9 cellular contexts compared by ENCODE assay signal in genomic region chr2:215982465-215982875, GRCh38. TPM values are rescaled to one million over a fixed set of nuclear protein-coding genes. Genes with fewer than 3 reads are reported as not detected.
DNase-seq lines count a peak whose midpoint lies in the region; ATAC-seq, FAIRE-seq and TF ChIP-seq lines count a peak whose summit lies in the region.
"Had no signal": no experiment of that assay in that cellular context is flagged by ENCODE, and none has a peak within 500 bp of the region (broad histone marks: within the 10 kb centered on the region; RNA-seq: fewer than 3 reads in every experiment).

No MANE protein-coding gene starts in this region.

- H3K4me3 Mint-ChIP-seq in activated naive CD8-positive, alpha-beta T cell, result no peak overlapping the region
- H3K4me3 Mint-ChIP-seq in activated naive CD8-positive, alpha-beta T cell treated with anti-CD3 and anti-CD28 coated beads for 36 hours, result no peak overlapping the region
- no peak overlapping the region for H3K4me3 Mint-ChIP-seq in activated T-helper 2 cell treated with anti-CD3 and anti-CD28 coated beads, Interferon-gamma antibody, Interleukin-2, Interleukin-4, amounts not matched to agents 10 μg/mL and 5 μg/mL and 100 μg/mL, durations not matched to agents 14 hours and 24 hours and 36 hours (ENCODE audit: low read depth)

- H3K9me3 ChIP-seq in uterus, result no peaks in the 10 kb centered on the region

- intact Hi-C loops in activated T-helper 2 cell treated with anti-CD3 and anti-CD28 coated beads, Interferon-gamma antibody, Interleukin-2, Interleukin-4, amounts not matched to agents 10 μg/mL and 5 μg/mL and 100 μg/mL, durations not matched to agents 14 hours and 24 hours and 36 hours (cut with micrococcal nuclease), result loop anchor here (1.0 to 2.0 kb wide), 3 partner anchors 16 to 34 kb away; no protein-coding TSS in a partner anchor
- intact Hi-C loops in uterus (cut with DNase I; ENCODE audit: low total_unique reads), result no loop called here

- peak overlapping the region; percentile 41 for H3K27ac Mint-ChIP-seq in activated naive CD8-positive, alpha-beta T cell
- no peak overlapping the region for H3K27ac Mint-ChIP-seq in activated naive CD8-positive, alpha-beta T cell treated with anti-CD3 and anti-CD28 coated beads for 36 hours
- peak overlapping the region; percentile 56 for H3K27ac Mint-ChIP-seq in activated T-helper 2 cell treated with anti-CD3 and anti-CD28 coated beads, Interferon-gamma antibody, Interleukin-2, Interleukin-4, amounts not matched to agents 10 μg/mL and 5 μg/mL and 100 μg/mL, durations not matched to agents 14 hours and 24 hours and 36 hours

- peaks cover 11% of the 10 kb centered on the region for H3K9me3 Mint-ChIP-seq in activated naive CD8-positive, alpha-beta T cell (ENCODE audit: low read depth)
- H3K9me3 Mint-ChIP-seq in activated naive CD8-positive, alpha-beta T cell treated with anti-CD3 and anti-CD28 coated beads for 36 hours, result peaks cover 15% of the 10 kb centered on the region
- H3K9me3 Mint-ChIP-seq in activated T-helper 2 cell treated with anti-CD3 and anti-CD28 coated beads, Interferon-gamma antibody, Interleukin-2, Interleukin-4, amounts not matched to agents 10 μg/mL and 5 μg/mL and 100 μg/mL, durations not matched to agents 14 hours and 24 hours and 36 hours, result peaks cover 20% of the 10 kb centered on the region

- ATAC-seq in HG03108 (IDR thresholded peaks at IDR 0.05; ENCODE audit: unreplicated experiment), result peak; percentile 49
- ATAC-seq in HG03469 (IDR thresholded peaks at IDR 0.05; ENCODE audit: unreplicated experiment), result no peak

- H3K36me3 ChIP-seq in uterus, result peaks cover 0 to 2% of the 10 kb centered on the region in 2 donors

- H3K4me3 ChIP-seq in uterus, result no peak overlapping the region

- no peak for TF ChIP-seq CTCF in uterus (IDR thresholded peaks at IDR 0.05)

- TF ChIP-seq POLR2A in uterus (IDR thresholded peaks at IDR 0.05), result no peak

- no peak overlapping the region for H3K27ac ChIP-seq in uterus

- FAIRE-seq in frontal cortex (lab: Jason Lieb, UNC), result no peak
- FAIRE-seq: G401.6 had no signal

- H3K4me1 ChIP-seq in uterus, result no peaks in the 10 kb centered on the region

- DNase-seq in activated naive CD8-positive, alpha-beta T cell treated with anti-CD3 and anti-CD28 coated beads for 36 hours, result no peak
- DNase-seq in activated T-helper 2 cell treated with anti-CD3 and anti-CD28 coated beads, Interferon-gamma antibody, Interleukin-2, Interleukin-4, amounts not matched to agents 10 μg/mL and 5 μg/mL and 100 μg/mL, durations not matched to agents 14 hours and 24 hours and 36 hours (ENCODE audit: low spot score), result no peak
- peak; percentile 21 to 31 for DNase-seq in stimulated activated CD8-positive, alpha-beta memory T cell treated with anti-CD3 and anti-CD28 coated beads, Interleukin-15, amount 100 ng/mL, for 48 hours (ENCODE audit: low read depth in 2 of 2)
- DNase-seq in frontal cortex (ENCODE audit: low spot score in 2 of 2) (no peak), uterus (no peak)

- H3K27me3 Mint-ChIP-seq in activated naive CD8-positive, alpha-beta T cell, result no peaks in the 10 kb centered on the region
- no peaks in the 10 kb centered on the region for H3K27me3 Mint-ChIP-seq in activated naive CD8-positive, alpha-beta T cell treated with anti-CD3 and anti-CD28 coated beads for 36 hours
- no peaks in the 10 kb centered on the region for H3K27me3 Mint-ChIP-seq in activated T-helper 2 cell treated with anti-CD3 and anti-CD28 coated beads, Interferon-gamma antibody, Interleukin-2, Interleukin-4, amounts not matched to agents 10 μg/mL and 5 μg/mL and 100 μg/mL, durations not matched to agents 14 hours and 24 hours and 36 hours (ENCODE audit: low read depth)

- H3K27me3 ChIP-seq in uterus, result no peaks in the 10 kb centered on the region

- peaks cover 1% of the 10 kb centered on the region for H3K4me1 Mint-ChIP-seq in activated naive CD8-positive, alpha-beta T cell (ENCODE audit: low read depth)
- peaks cover 4% of the 10 kb centered on the region for H3K4me1 Mint-ChIP-seq in activated naive CD8-positive, alpha-beta T cell treated with anti-CD3 and anti-CD28 coated beads for 36 hours
- H3K4me1 Mint-ChIP-seq in activated T-helper 2 cell treated with anti-CD3 and anti-CD28 coated beads, Interferon-gamma antibody, Interleukin-2, Interleukin-4, amounts not matched to agents 10 μg/mL and 5 μg/mL and 100 μg/mL, durations not matched to agents 14 hours and 24 hours and 36 hours (ENCODE audit: low read depth), result peaks cover 31% of the 10 kb centered on the region

- peaks cover 24% of the 10 kb centered on the region for H3K36me3 Mint-ChIP-seq in activated naive CD8-positive, alpha-beta T cell
- H3K36me3 Mint-ChIP-seq in activated naive CD8-positive, alpha-beta T cell treated with anti-CD3 and anti-CD28 coated beads for 36 hours, result peaks cover 38% of the 10 kb centered on the region
- H3K36me3 Mint-ChIP-seq in activated T-helper 2 cell treated with anti-CD3 and anti-CD28 coated beads, Interferon-gamma antibody, Interleukin-2, Interleukin-4, amounts not matched to agents 10 μg/mL and 5 μg/mL and 100 μg/mL, durations not matched to agents 14 hours and 24 hours and 36 hours (ENCODE audit: low read depth), result peaks cover 46% of the 10 kb centered on the region

RNA-seq across cellular contexts. Expression of gene MREG, which starts 30.9 kb away (rescaled TPM):
- total RNA-seq in activated naive CD8-positive, alpha-beta T cell treated with anti-CD3 and anti-CD28 coated beads for 36 hours, result 10 to 100 TPM; 10.8 to 12.1 TPM
- 15.3 and 15.7 TPM in 2 replicates for total RNA-seq in activated T-helper 2 cell treated with anti-CD3 and anti-CD28 coated beads, Interferon-gamma antibody, Interleukin-2, Interleukin-4, amounts not matched to agents 10 μg/mL and 5 μg/mL and 100 μg/mL, durations not matched to agents 14 hours and 24 hours and 36 hours
- total RNA-seq in frontal cortex (2.4 TPM), uterus (1 to 10 TPM in 3 of 4 donors, under 1 TPM in 1; 0.59 to 8.5 (median 3.9) TPM)

Comparison
In these comparisons a context has a peak if more than half of its experiments do, and no peak if none do; other contexts are left out.
1. DNase-seq: peak in stimulated activated CD8-positive, alpha-beta memory T cell treated with anti-CD3 and anti-CD28 coated beads, Interleukin-15, amount 100 ng/mL, for 48 hours (2 of 2); none in activated naive CD8-positive, alpha-beta T cell treated with anti-CD3 and anti-CD28 coated beads for 36 hours (single experiment), activated T-helper 2 cell treated with anti-CD3 and anti-CD28 coated beads, Interferon-gamma antibody, Interleukin-2, Interleukin-4, amounts not matched to agents 10 μg/mL and 5 μg/mL and 100 μg/mL, durations not matched to agents 14 hours and 24 hours and 36 hours (single experiment), frontal cortex (0 of 2) and uterus (0 of 2).